12 cellular contexts compared by ENCODE assay signal in the genomic region with DNA sequence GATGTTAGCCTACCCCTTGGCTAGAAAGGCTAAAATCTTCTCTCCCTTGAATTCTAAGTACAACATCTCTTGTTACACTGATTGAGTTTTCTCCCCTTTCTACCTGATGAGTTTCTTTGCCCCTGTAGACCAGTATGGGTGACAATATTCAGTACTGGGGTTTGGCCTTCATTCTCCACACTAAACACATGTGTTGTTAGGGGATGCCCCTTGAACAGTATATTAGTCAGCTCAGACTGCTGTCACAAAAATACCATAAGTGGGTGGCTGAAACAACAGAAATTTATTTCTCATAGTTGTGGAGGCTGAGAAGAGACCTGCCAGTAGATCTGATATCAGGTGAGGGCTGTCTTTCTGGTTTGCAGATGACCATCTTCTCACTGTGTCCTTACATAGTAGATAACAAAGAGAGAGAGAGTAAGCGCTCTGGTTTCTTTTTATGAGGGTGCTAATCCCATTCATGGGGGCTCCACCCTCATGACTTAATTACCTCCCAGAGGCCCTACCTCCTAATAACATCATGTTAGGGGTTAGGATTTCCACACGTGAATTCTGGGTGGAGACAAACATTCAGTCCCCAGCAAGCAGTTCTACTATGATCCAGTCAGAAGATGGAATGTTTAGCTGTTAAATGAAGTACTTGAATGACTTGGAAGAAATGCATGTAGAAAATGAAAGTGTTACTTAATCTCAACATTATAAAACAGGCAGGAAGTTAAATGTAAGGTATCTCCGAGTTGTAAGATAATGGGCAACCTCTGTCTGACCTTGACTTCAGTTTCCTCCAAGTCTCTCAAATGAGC. TPM values are rescaled to one million over a fixed set of nuclear protein-coding genes. Genes with fewer than 3 reads are reported as not detected.
DNase-seq lines count a peak whose midpoint lies in the region; ATAC-seq and TF ChIP-seq lines count a peak whose summit lies in the region.
"Had no signal": no experiment of that assay in that cellular context is flagged by ENCODE, and none has a peak within 500 bp of the region (broad histone marks: within the 10 kb centered on the region; RNA-seq: fewer than 3 reads in every experiment).

No MANE protein-coding gene starts in this region.

- no peaks in the 10 kb centered on the region for H3K27me3 Mint-ChIP-seq in activated T-helper 17 cell treated with anti-CD3 and anti-CD28 coated beads, Interleukin-2, amount 50 U/mL, for 72 hours
- peaks cover 9% of the 10 kb centered on the region for H3K27me3 Mint-ChIP-seq in T-helper 17 cell
- no peaks in the 10 kb centered on the region for H3K27me3 Mint-ChIP-seq in endothelial cell (ENCODE audit: unreplicated experiment)

- H3K4me3 Mint-ChIP-seq in activated T-helper 17 cell treated with anti-CD3 and anti-CD28 coated beads, Interleukin-2, amount 50 U/mL, for 72 hours, result peak overlapping the region; percentile 69
- H3K4me3 Mint-ChIP-seq in T-helper 17 cell (no peak overlapping the region), endothelial cell (ENCODE audit: unreplicated experiment) (no peak overlapping the region)
- H3K4me3 Mint-ChIP-seq: CD4-positive, alpha-beta memory T cell; endodermal cell; stimulated activated naive CD8-positive, alpha-beta T cell treated with anti-CD3 and anti-CD28 coated beads, Interleukin-15, Interleukin-2, amounts not matched to agents 100 ng/mL and 50 ng/mL, for 24 hours had no signal

- H3K4me1 Mint-ChIP-seq in activated T-helper 17 cell treated with anti-CD3 and anti-CD28 coated beads, Interleukin-2, amount 50 U/mL, for 72 hours, result peaks cover 17% of the 10 kb centered on the region
- peaks cover 5% of the 10 kb centered on the region for H3K4me1 Mint-ChIP-seq in T-helper 17 cell
- H3K4me1 Mint-ChIP-seq in endothelial cell (ENCODE audit: unreplicated experiment), result no peaks in the 10 kb centered on the region
- H3K4me1 Mint-ChIP-seq: CD4-positive, alpha-beta memory T cell had no signal

- ATAC-seq in GM18511 (IDR thresholded peaks at IDR 0.05; ENCODE audit: unreplicated experiment), result peak; percentile 91
- peak; percentile 59 for ATAC-seq in GM19452 (IDR thresholded peaks at IDR 0.05; ENCODE audit: unreplicated experiment)
- peak; percentile 96 for ATAC-seq in HG02884 (IDR thresholded peaks at IDR 0.05; ENCODE audit: unreplicated experiment)
- peak; percentile 99 for ATAC-seq in activated T-helper 17 cell treated with anti-CD3 and anti-CD28 coated beads, Interleukin-2, amount 50 U/mL, for 72 hours (replicated peaks)
- ATAC-seq in T-helper 17 cell, result no peak

- peak overlapping the region; percentile 83 for H3K27ac Mint-ChIP-seq in activated T-helper 17 cell treated with anti-CD3 and anti-CD28 coated beads, Interleukin-2, amount 50 U/mL, for 72 hours
- H3K27ac Mint-ChIP-seq in T-helper 17 cell, result no peak overlapping the region
- H3K27ac Mint-ChIP-seq in endothelial cell (ENCODE audit: unreplicated experiment), result no peak overlapping the region
- H3K27ac Mint-ChIP-seq: CD4-positive, alpha-beta memory T cell; endodermal cell; stimulated activated naive CD8-positive, alpha-beta T cell treated with anti-CD3 and anti-CD28 coated beads, Interleukin-15, Interleukin-2, amounts not matched to agents 100 ng/mL and 50 ng/mL, for 24 hours had no signal

- H3K9me3 ChIP-seq in T-helper 17 cell (ENCODE audit: control insufficient read depth, low read length, poor library complexity, severe bottlenecking), result no peaks in the 10 kb centered on the region

- no peak for TF ChIP-seq CTCF in endothelial cell (IDR thresholded peaks at IDR 0.05; ENCODE audit: unreplicated experiment)

- DNase-seq in T-helper 17 cell (no peak), endothelial cell (ENCODE audit: low spot score) (no peak), nucleus accumbens (lab: John Stamatoyannopoulos, UW) (no peak)
- DNase-seq: CD4-positive, alpha-beta memory T cell; endodermal cell; PC-9; T-helper 1 cell had no signal

- H3K9me3 Mint-ChIP-seq in activated T-helper 17 cell treated with anti-CD3 and anti-CD28 coated beads, Interleukin-2, amount 50 U/mL, for 72 hours, result no peaks in the 10 kb centered on the region
- no peaks in the 10 kb centered on the region for H3K9me3 Mint-ChIP-seq in endothelial cell (ENCODE audit: unreplicated experiment)
- H3K9me3 Mint-ChIP-seq: endodermal cell had no signal

- H3K36me3 Mint-ChIP-seq in activated T-helper 17 cell treated with anti-CD3 and anti-CD28 coated beads, Interleukin-2, amount 50 U/mL, for 72 hours (ENCODE audit: low read depth), result peaks cover 54% of the 10 kb centered on the region
- H3K36me3 Mint-ChIP-seq in T-helper 17 cell (ENCODE audit: low read depth), result no peaks in the 10 kb centered on the region
- H3K36me3 Mint-ChIP-seq in endothelial cell (ENCODE audit: low read depth, unreplicated experiment), result peaks cover 4% of the 10 kb centered on the region
- H3K36me3 Mint-ChIP-seq: CD4-positive, alpha-beta memory T cell had no signal

RNA-seq across cellular contexts. Expression of gene VLDLR, which starts 17.5 kb away (rescaled TPM):
- total RNA-seq in activated T-helper 17 cell treated with anti-CD3 and anti-CD28 coated beads, Interleukin-2, amount 50 U/mL, for 72 hours, result 10 to 100 TPM; 10.9 to 17.2 TPM
- total RNA-seq in T-helper 17 cell (under 1 TPM; 0.15 to 0.57 TPM), endothelial cell (ENCODE audit: unreplicated experiment) (4.4 TPM)
